8 cellular contexts compared by ENCODE assay signal in genomic region chr9:74645007-74645639, GRCh38.
DNase-seq lines count a peak whose midpoint lies in the region; ATAC-seq, FAIRE-seq and TF ChIP-seq lines count a peak whose summit lies in the region.

No MANE protein-coding gene starts in this region.

- no peaks in the 10 kb centered on the region for H3K9me3 Mint-ChIP-seq in activated T-cell treated with anti-CD3 and anti-CD28 coated beads, Interleukin-2, amount 50 U/mL, for 4 hours

- no peaks in the 10 kb centered on the region for H3K4me1 Mint-ChIP-seq in activated T-cell treated with anti-CD3 and anti-CD28 coated beads, Interleukin-2, amount 50 U/mL, for 4 hours (ENCODE audit: low read depth)

- DNase-seq in AG08395 (ENCODE audit: low spot score) (peak; percentile 4), H1 (ENCODE audit: low read depth in 1 of 2, low spot score in 2 of 2) (no peak), renal cortical epithelial cell (ENCODE audit: low read depth) (peak; percentile 9), CD1c-positive myeloid dendritic cell (ENCODE audit: extremely low spot score) (no peak), NCI-H146 treated with DMSO at 0.1 percent for 48 hours (lab: John Stamatoyannopoulos, UW; ENCODE audit: unreplicated experiment) (no peak)
- DNase-seq in activated T-cell treated with anti-CD3 and anti-CD28 coated beads, Interleukin-2, amount 50 U/mL, for 4 hours = no peak

- no peak overlapping the region for H3K23ac ChIP-seq in H1 (ENCODE audit: insufficient read length)

- no peak for TF ChIP-seq POLR2A in H1 (IDR thresholded peaks at IDR 0.05; ENCODE audit: control extremely low read depth in 1 of 2, low read depth in 2 of 2, low read length in 2 of 2)

- peak; percentile 78 for TF ChIP-seq RAD21 in H1 (IDR thresholded peaks at IDR 0.05 in 1 of 2, conservative IDR thresholded peaks at IDR 0.05 in 1 of 2; ENCODE audit: low read depth in 2 of 2, low read length in 2 of 2)

- no peaks in the 10 kb centered on the region for H3K27me3 Mint-ChIP-seq in activated T-cell treated with anti-CD3 and anti-CD28 coated beads, Interleukin-2, amount 50 U/mL, for 4 hours (ENCODE audit: low read depth)

- no peaks in the 10 kb centered on the region for H3F3A ChIP-seq in Loucy (ENCODE audit: low read depth)

- WGBS in H1 (ENCODE audit: extremely low coverage in 1 of 2, insufficient coverage in 1 of 2, insufficient read length in 1 of 2, insufficient replicate concordance in 2 of 2, low coverage in 1 of 2, low lambda C conversion rate in 2 of 2, missing lambda C conversion rate in 1 of 2), 2 experiments = 86% methylated on average over 3 of the region's 3 CpGs; no CpG with 5 or more reads in 1 of the 2 experiments

- H4K20me1 ChIP-seq in Loucy (ENCODE audit: insufficient read depth, low read length, poor library complexity, severe bottlenecking) (no peaks in the 10 kb centered on the region), H1 (replicated peaks in 1 of 2; ENCODE audit: control insufficient read depth in 1 of 2, insufficient read depth in 2 of 2, low read length in 2 of 2) (no peaks in the 10 kb centered on the region)

- no peak overlapping the region for H4K91ac ChIP-seq in H1 (replicated peaks; ENCODE audit: insufficient read length, low read length)

- H3K14ac ChIP-seq in H1 (ENCODE audit: insufficient read length) = no peak overlapping the region

- no peak overlapping the region for H2AK5ac ChIP-seq in H1 (ENCODE audit: low read depth, low read length)

- H2BK120ac ChIP-seq in H1 (replicated peaks; ENCODE audit: low read depth, low read length) = no peak overlapping the region

- H3K27me3 ChIP-seq in Loucy (ENCODE audit: insufficient read depth, low read length, poor library complexity, severe bottlenecking) = no peaks in the 10 kb centered on the region
- H3K27me3 ChIP-seq in H1 (replicated peaks in 1 of 4; ENCODE audit: control insufficient read depth in 3 of 4, extremely low read depth in 1 of 4, insufficient read depth in 3 of 4, low read length in 3 of 4) = no peaks in the 10 kb centered on the region; a peak in 1 of 7 replicates

- H2BK15ac ChIP-seq in H1 (ENCODE audit: low read length) = no peak overlapping the region

- H3K36me3 ChIP-seq in Loucy (ENCODE audit: insufficient read depth, low read length) (no peaks in the 10 kb centered on the region), H1 (ENCODE audit: control insufficient read depth in 2 of 4, insufficient read depth in 4 of 4, low read length in 3 of 4) (no peaks in the 10 kb centered on the region)

- H3K4me3 ChIP-seq in Loucy (ENCODE audit: low read length, poor library complexity, severe bottlenecking) (no peak overlapping the region), H1 (ENCODE audit: extremely low read depth in 1 of 4, insufficient read depth in 2 of 4, low read depth in 3 of 4, low read length in 4 of 4) (no peak overlapping the region)

- no peak overlapping the region for H2BK20ac ChIP-seq in H1 (ENCODE audit: low read length)

- no peak overlapping the region for H4K8ac ChIP-seq in H1 (ENCODE audit: extremely low read depth, insufficient read depth, low read length)

- H3K4me1 ChIP-seq in Loucy (ENCODE audit: insufficient read depth, low read length, poor library complexity, severe bottlenecking) (no peaks in the 10 kb centered on the region), H1 (replicated peaks in 1 of 4; ENCODE audit: control insufficient read depth in 3 of 4, insufficient read depth in 4 of 4, low read length in 3 of 4) (no peaks in the 10 kb centered on the region; a peak in 1 of 7 replicates)

- H3K36me3 Mint-ChIP-seq in activated T-cell treated with anti-CD3 and anti-CD28 coated beads, Interleukin-2, amount 50 U/mL, for 4 hours (ENCODE audit: insufficient read depth) = no peaks in the 10 kb centered on the region

- no peak overlapping the region; the same call in 1 of the 2 replicates for H2AFZ ChIP-seq in Loucy (ENCODE audit: low read length)
- H2AFZ ChIP-seq in H1 (ENCODE audit: low read length) = no peak overlapping the region

- H3K9me2 ChIP-seq in Loucy (replicated peaks; ENCODE audit: low read depth, low read length) = no peaks in the 10 kb centered on the region

- no peak overlapping the region for H3K56ac ChIP-seq in H1 (replicated peaks; ENCODE audit: insufficient read length, low read depth, low read length)

- no peak overlapping the region for H3K4me2 ChIP-seq in Loucy (ENCODE audit: low read depth, low read length, poor library complexity, severe bottlenecking)
- H3K4me2 ChIP-seq in H1 (ENCODE audit: insufficient read depth in 1 of 2, low read depth in 2 of 2, low read length in 2 of 2) = no peak overlapping the region

- H3K9ac ChIP-seq in Loucy (ENCODE audit: low read depth, low read length, poor library complexity, severe bottlenecking) (no peak overlapping the region), H1 (replicated peaks in 1 of 4; ENCODE audit: extremely low read depth in 1 of 4, low read depth in 3 of 4, low read length in 3 of 4) (no peak overlapping the region)

- H3K27ac ChIP-seq in H1 (ENCODE audit: low read depth, low read length) = no peak overlapping the region

- 0 out of 3 replicates have a peak, but pooled peaks of 1 of the 2 experiments have one; percentile 11 for TF ChIP-seq EP300 in H1 (IDR thresholded peaks at IDR 0.05; ENCODE audit: borderline replicate concordance in 1 of 2, low read depth in 2 of 2, low read length in 2 of 2)

- no peaks in the 10 kb centered on the region for H3K23me2 ChIP-seq in H1 (ENCODE audit: low read depth, low read length)

- H2BK5ac ChIP-seq in H1 (ENCODE audit: low read depth, low read length) = no peak overlapping the region

- ATAC-seq in GM18858 (IDR thresholded peaks at IDR 0.05; ENCODE audit: unreplicated experiment) = peak; percentile 66
- ATAC-seq in activated T-cell treated with anti-CD3 and anti-CD28 coated beads, Interleukin-2, amount 50 U/mL, for 4 hours = no peak

- no peak overlapping the region for H2BK12ac ChIP-seq in H1 (ENCODE audit: low read depth, low read length)

- H3K79me1 ChIP-seq in H1 (ENCODE audit: low read depth, low read length) = no peaks in the 10 kb centered on the region

- H3K9me3 ChIP-seq in Loucy (ENCODE audit: insufficient read depth, low read depth, low read length) = no peaks in the 10 kb centered on the region
- H3K9me3 ChIP-seq in H1 (ENCODE audit: insufficient read depth in 2 of 2, low read depth in 1 of 2, low read length in 1 of 2) = no peaks in the 10 kb centered on the region

- no peak overlapping the region for H3K4me3 Mint-ChIP-seq in activated T-cell treated with anti-CD3 and anti-CD28 coated beads, Interleukin-2, amount 50 U/mL, for 4 hours

- no peak overlapping the region for H4K5ac ChIP-seq in H1 (ENCODE audit: insufficient read length, low read depth, low read length)

- FAIRE-seq in H1 (lab: Jason Lieb, UNC) = no peak

- peak; percentile 82 for TF ChIP-seq CTCF in Loucy (conservative IDR thresholded peaks at IDR 0.05; ENCODE audit: low read length)
- TF ChIP-seq CTCF in H1 (IDR thresholded peaks at IDR 0.05; ENCODE audit: control extremely low read depth in 1 of 3, insufficient read depth in 1 of 3, low read depth in 1 of 3, low read length in 3 of 3) = peak in 2 of 3 experiments; percentile 50 to 66; a peak in 3 of 4 replicates

- no peak overlapping the region for H3K4ac ChIP-seq in H1 (replicated peaks; ENCODE audit: insufficient read length, low read depth, low read length)

- H3K79me2 ChIP-seq in Loucy (ENCODE audit: insufficient read depth, low read length) = no peaks in the 10 kb centered on the region
- H3K79me2 ChIP-seq in H1 (ENCODE audit: control insufficient read depth in 1 of 2, insufficient read depth in 2 of 2, low read length in 2 of 2) = no peaks in the 10 kb centered on the region

- H3K18ac ChIP-seq in H1 (ENCODE audit: extremely low read depth, low read length) = no peak overlapping the region

- POLR2A ChIA-PET in H1 (lab: Charles Lee; ENCODE audit: partially characterized antibody) = interaction anchor here (0.7 kb wide), 1 partner anchor 39 kb away, joined by 3 read pairs; no protein-coding TSS in a partner anchor

- CTCF ChIA-PET in H1 (lab: Charles Lee; ENCODE audit: partially characterized antibody) = interaction anchor here (1.3 kb wide), 1 partner anchor 19 kb away, joined by 3 read pairs; no protein-coding TSS in a partner anchor

TF ChIP-seq in H1, 55 proteins besides CTCF, POLR2A, EP300 and RAD21:
- TF ChIP-seq SP1 (IDR thresholded peaks at IDR 0.05; ENCODE audit: low read depth, low read length) (no peak), JUND (IDR thresholded peaks at IDR 0.05; ENCODE audit: low read length) (0 out of 2 replicates have a peak, but pooled peaks have one; percentile 32)

Comparison
In these comparisons a context has a peak if more than half of its experiments do, and no peak if none do; other contexts are left out.
1. DNase-seq: peak in AG08395 (single experiment) and renal cortical epithelial cell (single experiment); none in H1 (0 of 2), CD1c-positive myeloid dendritic cell (single experiment), NCI-H146 treated with DMSO at 0.1 percent for 48 hours (single experiment) and activated T-cell treated with anti-CD3 and anti-CD28 coated beads, Interleukin-2, amount 50 U/mL, for 4 hours (single experiment).